ENCODE assay signal across 8 cellular contexts in the genomic region with DNA sequence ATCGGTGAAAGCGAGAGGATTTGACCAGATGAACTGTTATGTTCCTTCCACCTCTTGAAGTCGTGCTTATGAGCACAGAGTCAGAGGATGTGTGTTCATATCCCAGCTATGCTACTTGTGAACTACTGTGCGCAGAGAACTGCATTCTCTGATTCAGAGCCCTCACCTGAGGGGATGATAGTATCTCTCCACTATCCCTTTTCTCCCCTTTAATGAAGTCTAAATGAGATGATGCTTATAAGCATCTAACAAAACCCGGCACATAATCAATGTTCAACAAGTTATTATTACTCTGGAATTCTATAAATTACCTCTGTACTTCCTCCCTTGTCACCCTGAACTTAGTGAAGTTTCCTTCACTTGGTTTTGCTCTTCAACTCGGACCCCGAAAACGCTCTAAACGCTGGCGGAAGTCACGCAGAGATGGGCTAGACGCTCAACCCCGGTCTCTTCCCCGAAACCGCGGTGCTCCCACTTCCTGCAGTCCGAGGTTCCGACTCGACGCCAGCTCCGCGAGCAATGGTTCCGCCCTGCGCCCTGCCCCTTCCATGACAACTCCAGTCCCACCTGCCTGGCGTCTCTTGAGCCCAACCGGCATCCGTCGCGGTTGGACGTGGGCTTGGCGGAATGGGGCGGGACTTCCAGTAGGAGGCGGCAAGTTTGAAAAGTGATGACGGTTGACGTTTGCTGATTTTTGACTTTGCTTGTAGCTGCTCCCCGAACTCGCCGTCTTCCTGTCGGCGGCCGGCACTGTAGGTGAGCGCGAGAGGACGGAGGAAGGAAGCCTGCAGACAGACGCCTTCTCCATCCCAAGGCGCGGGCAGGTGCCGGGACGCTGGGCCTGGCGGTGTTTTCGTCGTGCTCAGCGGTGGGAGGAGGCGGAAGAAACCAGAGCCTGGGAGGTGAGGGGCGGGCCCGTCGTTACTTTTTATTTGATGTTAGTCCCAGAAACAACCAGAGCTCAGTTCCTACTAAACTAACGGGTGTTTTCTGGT. TPM values are rescaled to one million over a fixed set of nuclear protein-coding genes. Genes with fewer than 3 reads are reported as not detected.
DNase-seq lines count a peak whose midpoint lies in the region; ATAC-seq and TF ChIP-seq lines count a peak whose summit lies in the region.

Gene NUF2, plus strand, starts transcription at position 644 of the 995 bp plus-strand sequence. CDS start 4,098 bp downstream, outside the sequence.

- H3K4me3 ChIP-seq in NB4 (ENCODE audit: low read depth, low read length), result peak within 1 kb of the TSS; percentile 78
- peak within 1 kb of the TSS; percentile 93 for H3K4me3 ChIP-seq in SK-N-MC
- peak within 1 kb of the TSS; percentile 62 to 97 for H3K4me3 ChIP-seq in gastroesophageal sphincter
- H3K4me3 ChIP-seq in neutrophil (ENCODE audit: low read depth in 1 of 2, low read length in 1 of 2), result peak within 1 kb of the TSS; percentile 76 to 77

- H3K27me3 ChIP-seq in gastroesophageal sphincter (no peaks in the 10 kb centered on the region), neutrophil (no peaks in the 10 kb centered on the region)

- peaks cover 35% of the 10 kb centered on the region for H3K4me1 Mint-ChIP-seq in HFFc6 (ENCODE audit: low read depth)
- H3K4me1 Mint-ChIP-seq in activated naive CD4-positive, alpha-beta T cell treated with anti-CD3 and anti-CD28 coated beads, Interleukin-2, amount 10 ng/mL, durations not matched to agents 7 days and 5 days, result peaks cover 47% of the 10 kb centered on the region

- no peak for TF ChIP-seq EP300 in gastroesophageal sphincter (IDR thresholded peaks at IDR 0.05)

- peaks cover 3% of the 10 kb centered on the region; the same call in 1 of the 2 replicates for H3K27me3 Mint-ChIP-seq in HFFc6 (ENCODE audit: insufficient read depth)
- no peaks in the 10 kb centered on the region for H3K27me3 Mint-ChIP-seq in activated naive CD4-positive, alpha-beta T cell treated with anti-CD3 and anti-CD28 coated beads, Interleukin-2, amount 10 ng/mL, durations not matched to agents 7 days and 5 days

- DNase-seq in GM04503 (ENCODE audit: low read depth) (peak; percentile 87), HFFc6 (peak; percentile 99), NB4 (ENCODE audit: low read depth) (peak; percentile 98), SK-N-MC (ENCODE audit: low read depth, low spot score) (peak; percentile 95), superior temporal gyrus (ENCODE audit: extremely low spot score) (peak; percentile 98)
- peak; percentile 97 for DNase-seq in activated naive CD4-positive, alpha-beta T cell treated with anti-CD3 and anti-CD28 coated beads, Interleukin-2, amount 10 ng/mL, durations not matched to agents 7 days and 5 days

- H3K9me3 ChIP-seq in SK-N-MC (ENCODE audit: low read depth, low read length) (no peaks in the 10 kb centered on the region), gastroesophageal sphincter (no peaks in the 10 kb centered on the region), neutrophil (no peaks in the 10 kb centered on the region)

- TF ChIP-seq CTCF in HFFc6 (IDR thresholded peaks at IDR 0.05), result no peak; the same call in 1 of the 2 replicates
- no peak for TF ChIP-seq CTCF in NB4 (IDR thresholded peaks at IDR 0.05; ENCODE audit: low read depth, low read length)
- peak in 1 of 4 experiments; percentile 20 for TF ChIP-seq CTCF in gastroesophageal sphincter (IDR thresholded peaks at IDR 0.05)
- TF ChIP-seq CTCF in neutrophil (IDR thresholded peaks at IDR 0.05), result no peak

- no peaks in the 10 kb centered on the region for H3K9me3 Mint-ChIP-seq in HFFc6
- no peaks in the 10 kb centered on the region for H3K9me3 Mint-ChIP-seq in activated naive CD4-positive, alpha-beta T cell treated with anti-CD3 and anti-CD28 coated beads, Interleukin-2, amount 10 ng/mL, durations not matched to agents 7 days and 5 days

- peak within 1 kb of the TSS; percentile 95 for H3K27ac Mint-ChIP-seq in HFFc6
- peak within 1 kb of the TSS; percentile 98 for H3K27ac Mint-ChIP-seq in activated naive CD4-positive, alpha-beta T cell treated with anti-CD3 and anti-CD28 coated beads, Interleukin-2, amount 10 ng/mL, durations not matched to agents 7 days and 5 days

- 0 to 1% methylated on average over 15 to 25 of the region's 58 CpGs for WGBS in gastroesophageal sphincter (ENCODE audit: low coverage in 1 of 2), 2 donors

- H3K4me3 Mint-ChIP-seq in HFFc6, result peak within 1 kb of the TSS; percentile 96
- H3K4me3 Mint-ChIP-seq in activated naive CD4-positive, alpha-beta T cell treated with anti-CD3 and anti-CD28 coated beads, Interleukin-2, amount 10 ng/mL, durations not matched to agents 7 days and 5 days, result peak within 1 kb of the TSS; percentile 87

- peak within 1 kb of the TSS; percentile 56; the same call in 1 of the 2 replicates for H3K27ac ChIP-seq in SK-N-MC
- peak within 1 kb of the TSS; percentile 79 to 88 (median 84) for H3K27ac ChIP-seq in gastroesophageal sphincter
- peak within 1 kb of the TSS; percentile 65 for H3K27ac ChIP-seq in neutrophil

- TF ChIP-seq POLR2A in NB4 (IDR thresholded peaks at IDR 0.05; ENCODE audit: extremely low read depth, insufficient read length) (peak; percentile 62), gastroesophageal sphincter (IDR thresholded peaks at IDR 0.05) (peak in 1 of 2 donors; percentile 33)

- H3K9ac ChIP-seq in SK-N-MC (ENCODE audit: insufficient read length), result peak within 1 kb of the TSS; percentile 93

- no peaks in the 10 kb centered on the region; the same call in 1 of the 2 replicates for H3K36me3 Mint-ChIP-seq in HFFc6 (ENCODE audit: low read depth)
- peaks cover 10% of the 10 kb centered on the region for H3K36me3 Mint-ChIP-seq in activated naive CD4-positive, alpha-beta T cell treated with anti-CD3 and anti-CD28 coated beads, Interleukin-2, amount 10 ng/mL, durations not matched to agents 7 days and 5 days

- peaks cover 33% of the 10 kb centered on the region for H3K36me3 ChIP-seq in SK-N-MC (ENCODE audit: insufficient read depth, low read length)
- peaks cover 0 to 27% of the 10 kb centered on the region in 2 donors for H3K36me3 ChIP-seq in gastroesophageal sphincter
- H3K36me3 ChIP-seq in neutrophil, result no peaks in the 10 kb centered on the region

- H3K4me1 ChIP-seq in gastroesophageal sphincter (peaks cover 9 to 21% (median 10%) of the 10 kb centered on the region in 3 donors), neutrophil (ENCODE audit: control insufficient read depth in 1 of 2, insufficient read depth in 1 of 2, low read depth in 1 of 2, low read length in 1 of 2) (peaks cover 13 to 16% of the 10 kb centered on the region in 2 experiments)

- CTCF ChIA-PET in activated naive CD4-positive, alpha-beta T cell treated with anti-CD3 and anti-CD28 coated beads, Interleukin-2, amount 10 ng/mL, durations not matched to agents 7 days and 5 days (lab: Charles Lee), result interaction anchor here (0.9 to 1.7 kb wide), 2 partner anchors 37 to 474 kb away, joined by 3 to 5 read pairs; no protein-coding TSS in a partner anchor

- peak; percentile 100 for ATAC-seq in gastroesophageal sphincter

RNA-seq across cellular contexts. Expression of gene NUF2, which starts in this region (rescaled TPM):
- total RNA-seq in HFFc6 (2021; fragmentation: NEBNext Ultra II Directional; extraction: Animal tissue kit (Norgen Biotek cat#: 25700)), result 10 to 100 TPM in 5 of 6 experiments, 1 to 10 TPM in 1; 9.8 to 25.7 (median 23.8) TPM
- total RNA-seq in gastroesophageal sphincter, result 1 to 10 TPM in 1 of 4 donors, under 1 TPM in 1, not detected in 2; 0.94 to 1.7 TPM

Comparison
In these comparisons a context has a peak if more than half of its experiments do, and no peak if none do; other contexts are left out.
1. Peak in every context shown above with its lines: DNase-seq, ATAC-seq, H3K4me3 ChIP-seq and H3K27ac ChIP-seq.
2. RNA of gene NUF2 (total RNA-seq): 9.8 to 25.7 TPM in HFFc6; 0.94 to 1.7 TPM in gastroesophageal sphincter; every median in the first group is over 4 times any median in the second.